Comparison of ENCODE assay signal across 1 cellular context in the genomic region with DNA sequence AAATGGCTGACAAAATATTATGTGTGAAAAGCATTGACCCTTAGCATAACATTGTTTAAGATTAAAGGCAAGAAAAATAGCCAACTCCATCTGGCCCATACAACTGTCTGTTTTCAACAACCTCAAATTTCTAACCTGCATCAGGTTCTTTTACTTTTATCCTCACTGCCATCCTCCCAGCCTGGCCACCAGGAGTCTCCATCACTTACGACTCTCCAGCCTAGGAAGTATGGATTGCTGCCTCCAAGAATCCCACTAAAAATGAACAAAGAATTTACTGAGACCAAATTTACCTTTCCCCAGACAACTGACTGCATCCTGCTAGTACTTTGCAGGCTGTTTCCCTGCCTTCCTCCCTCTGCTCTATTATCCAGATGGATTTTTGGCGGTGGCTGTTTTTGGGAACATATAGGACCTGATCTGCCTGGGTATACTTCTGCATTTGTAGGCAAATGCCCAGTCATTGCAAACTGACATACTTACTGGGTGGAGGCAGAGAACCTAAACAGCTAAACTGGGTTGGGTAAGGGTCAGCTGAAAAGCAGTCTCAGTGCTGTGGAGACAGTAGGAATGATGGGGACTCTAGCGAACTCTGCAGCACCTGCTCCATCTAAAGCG.
TF ChIP-seq lines count a peak whose summit lies in the region.

No MANE protein-coding gene starts in this region.

TF ChIP-seq in WTC11, 78 proteins besides CTCF, POLR2A, EP300 and RAD21 (continued from another document):
- TF ChIP-seq FOXP4 (CRISPR knock-in tag; IDR thresholded peaks at IDR 0.05) (no peak), NFE2L1 (CRISPR knock-in tag; IDR thresholded peaks at IDR 0.05) (no peak), ZNF512 (CRISPR knock-in tag; IDR thresholded peaks at IDR 0.05; ENCODE audit: borderline replicate concordance) (no peak)
- TF ChIP-seq, protein P1, sequence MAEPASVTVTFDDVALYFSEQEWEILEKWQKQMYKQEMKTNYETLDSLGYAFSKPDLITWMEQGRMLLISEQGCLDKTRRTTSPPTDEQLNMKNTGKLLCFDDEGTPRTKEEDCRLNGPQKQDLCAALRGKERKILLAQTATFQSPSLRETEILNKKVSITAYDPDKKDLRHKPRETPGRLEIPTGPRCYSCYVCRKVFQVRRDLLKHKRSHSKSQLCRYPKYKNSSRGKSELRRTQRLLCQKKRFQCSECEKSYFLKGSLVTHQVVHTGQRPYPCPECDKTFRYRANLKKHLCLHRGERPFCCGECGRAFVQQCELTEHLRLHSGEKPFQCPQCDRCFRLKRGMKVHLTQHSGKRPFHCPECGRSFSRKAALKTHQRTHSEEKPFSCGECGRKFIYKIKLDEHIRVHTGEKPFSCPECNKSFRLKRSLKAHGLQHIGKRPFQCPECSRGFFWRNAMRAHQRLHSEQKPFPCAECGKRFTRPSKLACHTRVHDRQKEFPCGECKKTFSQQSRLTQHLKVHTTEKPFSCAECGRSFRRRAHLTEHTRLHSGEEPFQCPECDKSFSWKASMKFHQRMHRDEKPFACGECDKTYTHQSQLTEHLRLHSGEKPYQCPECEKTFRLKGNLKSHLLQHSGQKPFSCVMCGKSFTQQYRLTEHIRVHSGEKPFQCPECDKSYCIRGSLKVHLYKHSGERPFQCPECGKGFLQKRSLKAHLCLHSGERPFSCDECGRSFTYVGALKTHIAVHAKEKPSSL (CRISPR knock-in tag; conservative IDR thresholded peaks at IDR 0.05): no peak
